Comparison of ENCODE assay signal across 1 cellular context in genomic region chr10:46042527-46042926, GRCh38.
TF ChIP-seq lines count a peak whose summit lies in the region.

No MANE protein-coding gene starts in this region.

TF ChIP-seq in K562, 482 proteins besides CTCF, POLR2A, EP300 and RAD21 (continued from another document):
- TF ChIP-seq BRF2 (IDR thresholded peaks at IDR 0.05; ENCODE audit: borderline replicate concordance, insufficient read depth, insufficient read length): no peak
